In the genomic region with DNA sequence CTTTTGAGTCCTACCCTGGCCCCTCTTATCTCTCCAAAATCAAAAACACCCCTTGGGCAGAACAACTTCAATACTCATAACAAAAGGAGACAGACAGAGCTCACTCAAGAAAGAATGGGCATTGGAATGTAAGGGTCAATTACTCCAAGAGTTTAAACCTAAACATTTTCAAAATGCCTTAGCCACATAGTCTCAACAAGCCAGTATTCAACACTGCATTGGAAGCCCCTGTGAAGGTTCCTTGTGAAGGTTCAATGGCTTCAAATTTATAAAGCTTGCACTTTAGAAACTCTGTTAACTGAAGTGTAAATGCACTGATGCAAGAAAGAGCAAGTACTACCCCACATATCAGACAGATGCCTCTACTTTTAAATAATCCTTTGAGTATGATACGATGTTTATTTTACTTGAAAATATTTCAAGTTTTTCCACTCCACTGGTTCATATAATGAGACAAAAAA, we compare ENCODE assay signal across 21 cellular contexts.
DNase-seq lines count a peak whose midpoint lies in the region; ATAC-seq and TF ChIP-seq lines count a peak whose summit lies in the region.
"Had no signal": no experiment of that assay in that cellular context is flagged by ENCODE, and none has a peak within 500 bp of the region (broad histone marks: within the 10 kb centered on the region; RNA-seq: fewer than 3 reads in every experiment).

No MANE protein-coding gene starts in this region.

- H3K27me3 ChIP-seq in left ventricle myocardium inferior (ENCODE audit: low read depth), result no peaks in the 10 kb centered on the region
- no peaks in the 10 kb centered on the region for H3K27me3 ChIP-seq in right cardiac atrium (ENCODE audit: control insufficient read depth, insufficient read depth)
- no peaks in the 10 kb centered on the region for H3K27me3 ChIP-seq in left lung

- H3K4me3 Mint-ChIP-seq in activated CD4-positive, alpha-beta memory T cell treated with anti-CD3 and anti-CD28 coated beads for 36 hours, result no peak overlapping the region
- H3K4me3 Mint-ChIP-seq: activated CD8-positive, alpha-beta T cell treated with anti-CD3 and anti-CD28 coated beads for 36 hours; activated T-cell treated with anti-CD3 and anti-CD28 coated beads, Interleukin-2, amount 50 U/mL, for 72 hours; T-cell had no signal

- no peaks in the 10 kb centered on the region for H3K4me1 Mint-ChIP-seq in activated CD4-positive, alpha-beta memory T cell treated with anti-CD3 and anti-CD28 coated beads for 36 hours (ENCODE audit: low read depth)
- H3K4me1 Mint-ChIP-seq: CD4-positive, CD25-positive, alpha-beta regulatory T cell; T-cell had no signal

- H3K27ac Mint-ChIP-seq in activated CD4-positive, alpha-beta memory T cell treated with anti-CD3 and anti-CD28 coated beads for 36 hours, result no peak overlapping the region
- H3K27ac Mint-ChIP-seq: activated CD8-positive, alpha-beta T cell treated with anti-CD3 and anti-CD28 coated beads for 36 hours; activated naive CD4-positive, alpha-beta T cell treated with anti-CD3 and anti-CD28 coated beads, Interleukin-2, amount 50 U/mL, for 72 hours; activated T-cell treated with anti-CD3 and anti-CD28 coated beads, Interleukin-2, amount 50 U/mL, for 72 hours; CD4-positive, CD25-positive, alpha-beta regulatory T cell; T-cell had no signal

- H3K9me3 ChIP-seq in left ventricle myocardium inferior (replicated peaks), result no peaks in the 10 kb centered on the region
- H3K9me3 ChIP-seq in right cardiac atrium (ENCODE audit: control insufficient read depth, low read length), result no peaks in the 10 kb centered on the region
- no peaks in the 10 kb centered on the region for H3K9me3 ChIP-seq in left lung

- H3K36me3 Mint-ChIP-seq in activated CD4-positive, alpha-beta memory T cell treated with anti-CD3 and anti-CD28 coated beads for 36 hours, result no peaks in the 10 kb centered on the region
- H3K36me3 Mint-ChIP-seq: activated naive CD4-positive, alpha-beta T cell treated with anti-CD3 and anti-CD28 coated beads, Interleukin-2, amount 50 U/mL, for 72 hours; CD4-positive, CD25-positive, alpha-beta regulatory T cell; T-cell had no signal

- H3K27ac ChIP-seq in left ventricle myocardium inferior (replicated peaks), result peak overlapping the region; percentile 29
- H3K27ac ChIP-seq in right cardiac atrium (ENCODE audit: low read length), result no peak overlapping the region
- peak overlapping the region; percentile 0 to 57 for H3K27ac ChIP-seq in coronary artery
- no peak overlapping the region for H3K27ac ChIP-seq in left lung

- no peaks in the 10 kb centered on the region for H3K9me3 Mint-ChIP-seq in activated CD4-positive, alpha-beta memory T cell treated with anti-CD3 and anti-CD28 coated beads for 36 hours
- H3K9me3 Mint-ChIP-seq: activated CD8-positive, alpha-beta T cell treated with anti-CD3 and anti-CD28 coated beads for 36 hours; activated naive CD4-positive, alpha-beta T cell treated with anti-CD3 and anti-CD28 coated beads, Interleukin-2, amount 50 U/mL, for 72 hours; activated T-cell treated with anti-CD3 and anti-CD28 coated beads, Interleukin-2, amount 50 U/mL, for 72 hours had no signal

- CTCF ChIA-PET in activated CD4-positive, alpha-beta memory T cell treated with anti-CD3 and anti-CD28 coated beads for 36 hours (lab: Charles Lee), result no interaction called here

- 83% methylated on average over 1 of the region's 1 CpG for WGBS in right cardiac atrium

- POLR2A ChIA-PET in activated CD4-positive, alpha-beta memory T cell treated with anti-CD3 and anti-CD28 coated beads for 36 hours (lab: Charles Lee), result no interaction called here

- intact Hi-C loops in left ventricle myocardium inferior (cut with micrococcal nuclease) (no loop called here), right cardiac atrium (cut with DNase I) (no loop called here), left lung (cut with DNase I) (no loop called here)
- intact Hi-C loops in activated CD4-positive, alpha-beta memory T cell treated with anti-CD3 and anti-CD28 coated beads for 36 hours (cut with micrococcal nuclease), result no loop called here

- H3K36me3 ChIP-seq in left ventricle myocardium inferior (peaks cover 23% of the 10 kb centered on the region), left lung (no peaks in the 10 kb centered on the region)

- peaks cover 40% of the 10 kb centered on the region for H3K4me1 ChIP-seq in left ventricle myocardium inferior
- no peaks in the 10 kb centered on the region for H3K4me1 ChIP-seq in right cardiac atrium (ENCODE audit: control insufficient read depth, insufficient read depth, low read length)
- H3K4me1 ChIP-seq in left lung, result no peaks in the 10 kb centered on the region

- no peak for TF ChIP-seq CTCF in left ventricle myocardium inferior (IDR thresholded peaks at IDR 0.05; ENCODE audit: borderline replicate concordance)
- TF ChIP-seq CTCF in coronary artery (IDR thresholded peaks at IDR 0.05), result no peak
- TF ChIP-seq CTCF in left lung (IDR thresholded peaks at IDR 0.05), result no peak

- ATAC-seq in right cardiac atrium (no peak), left lung (no peak)
- ATAC-seq: activated CD8-positive, alpha-beta T cell treated with anti-CD3 and anti-CD28 coated beads for 36 hours; activated naive CD4-positive, alpha-beta T cell treated with anti-CD3 and anti-CD28 coated beads, Interleukin-2, amount 50 U/mL, for 72 hours; activated T-cell treated with anti-CD3 and anti-CD28 coated beads, Interleukin-2, amount 50 U/mL, for 72 hours had no signal

- no peaks in the 10 kb centered on the region for H3K27me3 Mint-ChIP-seq in activated CD4-positive, alpha-beta memory T cell treated with anti-CD3 and anti-CD28 coated beads for 36 hours
- H3K27me3 Mint-ChIP-seq: activated CD8-positive, alpha-beta T cell treated with anti-CD3 and anti-CD28 coated beads for 36 hours; CD4-positive, CD25-positive, alpha-beta regulatory T cell; T-cell had no signal

- no peak overlapping the region for H3K4me3 ChIP-seq in left ventricle myocardium inferior
- H3K4me3 ChIP-seq in right cardiac atrium (ENCODE audit: low read length), result no peak overlapping the region
- H3K4me3 ChIP-seq in coronary artery, result no peak overlapping the region
- no peak overlapping the region for H3K4me3 ChIP-seq in left lung

- DNase-seq in left ventricle myocardium inferior (no peak), right cardiac atrium (no peak), coronary artery (ENCODE audit: low spot score) (no peak), kidney glomerular epithelial cell (lab: John Stamatoyannopoulos, UW) (peak; percentile 85), NCI-H526 treated with DMSO at 0.1 percent for 48 hours (lab: John Stamatoyannopoulos, UW) (no peak), EL (no peak), left lung (no peak)
- no peak for DNase-seq in activated CD4-positive, alpha-beta memory T cell treated with anti-CD3 and anti-CD28 coated beads for 36 hours
- DNase-seq: activated CD8-positive, alpha-beta T cell treated with anti-CD3 and anti-CD28 coated beads for 36 hours; activated T-cell treated with anti-CD3 and anti-CD28 coated beads, Interleukin-2, amount 50 U/mL, for 72 hours; CD4-positive, CD25-positive, alpha-beta regulatory T cell; glutamatergic neuron; Karpas-422; kidney; midbrain; NCI-H1105; OCI-M1; SHP77; stimulated activated CD4-positive, alpha-beta T cell treated with anti-CD3 and anti-CD28 coated beads, Interleukin-12 subunit alpha, Interleukin-12 subunit beta, amount 100 ng/mL, for 4 hours; T-cell had no signal

Comparison
In these comparisons a context has a peak if more than half of its experiments do, and no peak if none do; other contexts are left out.
1. H3K27ac ChIP-seq: peak in left ventricle myocardium inferior (single experiment) and coronary artery (2 of 2); none in right cardiac atrium (single experiment) and left lung (0 of 2).